26 cellular contexts compared by ENCODE assay signal in the genomic region with DNA sequence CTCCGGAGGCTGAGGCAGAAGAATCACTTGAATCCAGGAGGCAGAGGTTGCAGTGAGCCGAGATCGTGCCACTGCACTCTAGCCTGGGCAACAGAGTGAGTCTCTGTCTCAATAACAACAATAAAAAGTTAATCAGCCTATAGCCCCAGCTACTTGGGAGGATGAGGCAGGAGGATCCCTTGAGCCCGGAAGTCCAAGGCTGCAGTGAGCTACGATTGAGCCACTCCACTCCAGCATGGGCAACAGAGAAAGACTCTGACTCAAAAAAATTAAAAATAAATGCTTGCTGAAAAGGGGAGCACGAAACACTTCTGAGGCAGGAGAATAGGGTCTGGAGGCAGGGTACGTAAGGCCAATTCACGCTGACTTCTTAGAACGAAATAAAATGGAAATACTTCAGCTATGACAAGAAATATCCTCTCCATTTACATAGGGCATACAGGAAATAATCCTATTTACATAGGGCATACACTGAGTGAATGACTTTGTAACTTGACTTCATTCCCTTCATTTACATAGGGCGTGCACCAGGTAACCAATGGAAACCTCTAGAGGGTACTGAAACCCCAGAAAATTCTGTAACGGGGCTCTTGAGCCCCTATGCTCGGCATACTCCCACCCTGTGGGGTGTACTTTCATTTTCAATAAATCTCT. TPM values are rescaled to one million over a fixed set of nuclear protein-coding genes. Genes with fewer than 3 reads are reported as not detected.
DNase-seq lines count a peak whose midpoint lies in the region; ATAC-seq and TF ChIP-seq lines count a peak whose summit lies in the region.
"Had no signal": no experiment of that assay in that cellular context is flagged by ENCODE, and none has a peak within 500 bp of the region (broad histone marks: within the 10 kb centered on the region; RNA-seq: fewer than 3 reads in every experiment).

No MANE protein-coding gene starts in this region.

- H3K27me3 ChIP-seq in CD4-positive, alpha-beta T cell (ENCODE audit: control insufficient read depth, insufficient read depth, low read length): no peaks in the 10 kb centered on the region
- H3K27me3 ChIP-seq in GM23338 (ENCODE audit: insufficient read depth) (no peaks in the 10 kb centered on the region), RWPE2 (ENCODE audit: insufficient read depth, poor library complexity, severe bottlenecking) (no peaks in the 10 kb centered on the region), H7 (ENCODE audit: control insufficient read depth, insufficient read depth, low read length) (peaks cover 2% of the 10 kb centered on the region; the same call in 1 of the 2 replicates)
- H3K27me3 ChIP-seq: heart right ventricle, uterus had no signal

- no peaks in the 10 kb centered on the region for H3K9me3 ChIP-seq in CD4-positive, alpha-beta T cell (ENCODE audit: control insufficient read depth, low read length)
- no peaks in the 10 kb centered on the region for H3K9me3 ChIP-seq in RWPE2 (ENCODE audit: severe bottlenecking)
- H3K9me3 ChIP-seq: heart right ventricle, uterus had no signal

- H3K27ac ChIP-seq in CD4-positive, alpha-beta T cell (ENCODE audit: low read depth, low read length): no peak overlapping the region
- no peak overlapping the region for H3K27ac ChIP-seq in GM23338 (ENCODE audit: low read depth)
- no peak overlapping the region for H3K27ac ChIP-seq in RWPE2 (ENCODE audit: poor library complexity, severe bottlenecking)
- H3K27ac ChIP-seq: C4-2B, GM23248, heart right ventricle, uterus had no signal

- H3K4me1 Mint-ChIP-seq in CD4-positive, alpha-beta T cell (ENCODE audit: low read depth): peaks cover 17% of the 10 kb centered on the region
- H3K4me1 Mint-ChIP-seq in GM23338 (peaks cover 11% of the 10 kb centered on the region; the same call in 2 of the 3 replicates), nephron progenitor cell (peaks cover 29% of the 10 kb centered on the region)

- no peaks in the 10 kb centered on the region for H3K36me3 ChIP-seq in GM23338 (ENCODE audit: insufficient read depth)
- no peaks in the 10 kb centered on the region for H3K36me3 ChIP-seq in RWPE2 (ENCODE audit: low read depth)
- no peaks in the 10 kb centered on the region for H3K36me3 ChIP-seq in H7 (replicated peaks; ENCODE audit: control insufficient read depth, insufficient read depth, low read length)
- H3K36me3 ChIP-seq: heart right ventricle, uterus had no signal

- H4K20me1 ChIP-seq in GM23338 (replicated peaks; ENCODE audit: insufficient read depth): peaks cover 3% of the 10 kb centered on the region; the same call in 1 of the 2 replicates

- no peak overlapping the region for H3K4me2 ChIP-seq in GM23338
- H3K4me2 ChIP-seq: smooth muscle cell had no signal

- H2AFZ ChIP-seq in GM23338: peak overlapping the region; percentile 59; the same call in 1 of the 2 replicates
- H2AFZ ChIP-seq: GM23248 had no signal

- no peak overlapping the region for H3K4me3 ChIP-seq in GM23338
- no peak overlapping the region for H3K4me3 ChIP-seq in RWPE2 (ENCODE audit: severe bottlenecking)
- H3K4me3 ChIP-seq in H7 (ENCODE audit: insufficient read depth, low read depth, low read length): no peak overlapping the region
- H3K4me3 ChIP-seq: GM23248, heart right ventricle, smooth muscle cell, uterus had no signal

- no peak for DNase-seq in CD4-positive, alpha-beta T cell
- DNase-seq in GM23338 (ENCODE audit: low spot score) (no peak), RWPE2 (ENCODE audit: low spot score) (peak; percentile 6), nephron progenitor cell (no peak), H7 (no peak), T-helper 9 cell (no peak)
- DNase-seq in stimulated activated naive CD4-positive, alpha-beta T cell treated with Interleukin-2 at 50 U/mL for 16 hours (lab: John Stamatoyannopoulos, UW): no peak
- DNase-seq: activated CD4-positive, alpha-beta T cell treated with anti-CD3 and anti-CD28 coated beads, Interleukin-2, amount 50 U/mL, for 48 hours; activated gamma-delta T cell; activated naive CD8-positive, alpha-beta T cell treated with anti-CD3 and anti-CD28 coated beads, Interleukin-2, amount 50 U/mL, for 24 hours; GM23248; heart right ventricle; KG1; mesenchymal stem cell; naive B cell; NCI-H1694; NCI-H82; OCI-M1; retina; SHP77; stimulated activated CD4-positive, alpha-beta T cell treated with anti-CD3 and anti-CD28 coated beads, Interleukin-2, amount 100 ng/mL, for 24 hours; substantia nigra; SW 1271; uterus had no signal

- no peak for ATAC-seq in CD4-positive, alpha-beta T cell (ENCODE audit: poor library complexity)
- no peak for ATAC-seq in GM23338
- no peak for ATAC-seq in RWPE2 (ENCODE audit: low read depth)
- ATAC-seq: activated naive CD8-positive, alpha-beta T cell treated with anti-CD3 and anti-CD28 coated beads, Interleukin-2, amount 50 U/mL, for 24 hours; heart right ventricle had no signal

- peaks cover 11% of the 10 kb centered on the region for H3K36me3 Mint-ChIP-seq in CD4-positive, alpha-beta T cell (ENCODE audit: low read depth)
- H3K36me3 Mint-ChIP-seq in GM23338 (ENCODE audit: low read depth) (peaks cover 2% of the 10 kb centered on the region; the same call in 2 of the 3 replicates), nephron progenitor cell (ENCODE audit: low read depth) (peaks cover 3% of the 10 kb centered on the region)
- H3K36me3 Mint-ChIP-seq: naive B cell had no signal

- H3F3A ChIP-seq in GM23338 (replicated peaks; ENCODE audit: low read depth): no peaks in the 10 kb centered on the region

- POLR2A ChIA-PET in CD4-positive, alpha-beta T cell (lab: Charles Lee): no interaction called here

- intact Hi-C loops in CD4-positive, alpha-beta T cell (cut with DNase I, micrococcal nuclease): no loop called here

- peak overlapping the region; percentile 45 for H3K4me3 Mint-ChIP-seq in CD4-positive, alpha-beta T cell
- H3K4me3 Mint-ChIP-seq in GM23338: no peak overlapping the region
- no peak overlapping the region for H3K4me3 Mint-ChIP-seq in nephron progenitor cell
- H3K4me3 Mint-ChIP-seq: activated naive CD8-positive, alpha-beta T cell treated with anti-CD3 and anti-CD28 coated beads, Interleukin-2, amount 50 U/mL, for 24 hours had no signal

- H3K9me3 Mint-ChIP-seq in CD4-positive, alpha-beta T cell: no peaks in the 10 kb centered on the region
- no peaks in the 10 kb centered on the region for H3K9me3 Mint-ChIP-seq in GM23338
- no peaks in the 10 kb centered on the region for H3K9me3 Mint-ChIP-seq in nephron progenitor cell
- H3K9me3 Mint-ChIP-seq: activated naive CD8-positive, alpha-beta T cell treated with anti-CD3 and anti-CD28 coated beads, Interleukin-2, amount 50 U/mL, for 24 hours; naive B cell had no signal

- no peak overlapping the region for H3K27ac Mint-ChIP-seq in CD4-positive, alpha-beta T cell
- H3K27ac Mint-ChIP-seq in GM23338 (no peak overlapping the region), nephron progenitor cell (peak overlapping the region; percentile 44)
- H3K27ac Mint-ChIP-seq: activated naive CD8-positive, alpha-beta T cell treated with anti-CD3 and anti-CD28 coated beads, Interleukin-2, amount 50 U/mL, for 24 hours; naive B cell had no signal

- TF ChIP-seq CTCF in CD4-positive, alpha-beta T cell (IDR thresholded peaks at IDR 0.05): no peak
- TF ChIP-seq CTCF in GM23338 (conservative IDR thresholded peaks at IDR 0.05; ENCODE audit: low read depth in 2 of 2) (no peak), RWPE2 (IDR thresholded peaks at IDR 0.05; ENCODE audit: poor library complexity, severe bottlenecking) (no peak), nephron progenitor cell (IDR thresholded peaks at IDR 0.05) (no peak)

- H3K4me1 ChIP-seq in GM23338 (ENCODE audit: insufficient read depth): peaks cover 7% of the 10 kb centered on the region
- peaks cover 17% of the 10 kb centered on the region for H3K4me1 ChIP-seq in RWPE2 (ENCODE audit: insufficient read depth, poor library complexity, severe bottlenecking)
- H3K4me1 ChIP-seq: uterus had no signal

- H3K9me2 ChIP-seq in GM23338 (ENCODE audit: insufficient read depth): no peaks in the 10 kb centered on the region

- H3K27me3 Mint-ChIP-seq in CD4-positive, alpha-beta T cell: no peaks in the 10 kb centered on the region
- peaks cover 17% of the 10 kb centered on the region for H3K27me3 Mint-ChIP-seq in GM23338 (ENCODE audit: insufficient read depth, low read depth, poor library complexity)
- H3K27me3 Mint-ChIP-seq in nephron progenitor cell (ENCODE audit: low read depth, poor library complexity): peaks cover 11% of the 10 kb centered on the region

- CTCF ChIA-PET in CD4-positive, alpha-beta T cell (lab: Charles Lee): no interaction called here

- H3K79me2 ChIP-seq in GM23338 (replicated peaks; ENCODE audit: insufficient read depth): peaks cover 4% of the 10 kb centered on the region

TF ChIP-seq in GM23338, 12 proteins besides CTCF, POLR2A, EP300 and RAD21 (continues in another document):
- no peak for TF ChIP-seq EZH2 (IDR thresholded peaks at IDR 0.05; ENCODE audit: low read depth, unreplicated experiment)
- no peak for TF ChIP-seq ZNF331 (CRISPR knock-in tag; IDR thresholded peaks at IDR 0.05; ENCODE audit: low read depth)
- no peak for TF ChIP-seq JUNB (IDR thresholded peaks at IDR 0.05; ENCODE audit: unreplicated experiment)
- no peak for TF ChIP-seq STAT1 (IDR thresholded peaks at IDR 0.05; ENCODE audit: unreplicated experiment)

RNA-seq across cellular contexts. Expression of gene PRPSAP1, which starts 3.2 kb away (rescaled TPM):
- 10 to 100 TPM; 10.8 to 12.1 TPM for total RNA-seq in CD4-positive, alpha-beta T cell
- total RNA-seq in GM23338 (2014; rRNA removed; shearing (Covaris generic)): 47.9 and 58.8 TPM in 2 replicates
- polyA plus RNA-seq in GM23338 (2016; fragmentation: Nextera tagmentation; extraction: Ambion mirVana): 31.5 and 39.5 TPM in 2 replicates
- 51.9 and 56.8 TPM in 2 replicates for total RNA-seq in H7 (2014; rRNA removed; shearing (Covaris generic))

RNA-seq across cellular contexts. Expression of gene SPHK1, which starts 27.5 kb away (rescaled TPM):
- 1 to 10 TPM in 1 of 2 experiments, under 1 TPM in 1; 0.45 to 1.1 TPM for total RNA-seq in CD4-positive, alpha-beta T cell
- 3.2 and 7.4 TPM in 2 replicates for total RNA-seq in GM23338 (2014; rRNA removed; shearing (Covaris generic))
- 0.63 and 1.3 TPM in 2 replicates for polyA plus RNA-seq in GM23338 (2016; fragmentation: Nextera tagmentation; extraction: Ambion mirVana)
- total RNA-seq in H7 (2014; rRNA removed; shearing (Covaris generic)): 1.9 and 4.8 TPM in 2 replicates

RNA-seq across cellular contexts. Expression of gene QRICH2, which starts 48.9 kb away (rescaled TPM):
- 1 to 10 TPM; 1.8 to 2.1 TPM for total RNA-seq in CD4-positive, alpha-beta T cell
- total RNA-seq in GM23338 (2014; rRNA removed; shearing (Covaris generic)): 3.7 and 4.0 TPM in 2 replicates
- 1.1 and 2.2 TPM in 2 replicates for polyA plus RNA-seq in GM23338 (2016; fragmentation: Nextera tagmentation; extraction: Ambion mirVana)
- total RNA-seq in H7 (2014; rRNA removed; shearing (Covaris generic)): 0.70 and 1.1 TPM in 2 replicates
